In the genomic region with DNA sequence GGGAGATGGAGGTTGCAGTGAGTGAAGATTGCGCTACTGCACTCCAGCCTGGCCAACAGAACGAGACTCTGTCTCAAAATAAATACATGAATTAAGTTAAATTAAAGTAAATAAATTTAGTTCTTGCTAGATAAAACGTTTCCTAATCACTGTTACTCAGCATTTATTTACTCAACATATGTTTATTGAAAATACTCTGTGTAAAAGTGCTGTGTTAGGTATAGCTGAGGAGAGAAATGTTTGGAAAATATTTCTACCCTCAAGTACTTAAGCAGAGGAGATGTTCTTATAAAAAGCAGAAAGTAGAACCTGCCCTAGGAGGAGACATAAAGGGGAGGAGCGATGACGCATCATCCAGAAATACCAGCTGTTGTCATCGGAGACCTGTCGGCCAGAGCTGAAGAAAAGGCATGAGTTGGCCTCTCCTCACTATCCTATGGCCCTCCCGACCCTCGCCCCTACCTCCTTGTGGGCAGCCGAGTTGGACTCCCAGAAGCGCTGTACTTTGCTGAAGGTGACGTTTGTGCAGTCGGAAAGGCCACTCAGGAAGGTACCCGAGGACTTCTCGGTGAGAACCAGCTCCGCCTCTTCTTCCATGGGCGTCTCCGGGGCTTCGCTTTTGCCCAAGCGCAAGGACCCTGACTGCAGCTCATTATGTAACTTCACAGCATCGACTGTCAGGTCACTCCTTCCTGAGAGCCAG, we compare ENCODE assay signal across 8 cellular contexts. TPM values are rescaled to one million over a fixed set of nuclear protein-coding genes. Genes with fewer than 3 reads are reported as not detected.
DNase-seq lines count a peak whose midpoint lies in the region; ATAC-seq and TF ChIP-seq lines count a peak whose summit lies in the region.

No MANE protein-coding gene starts in this region.

- peaks cover 6% of the 10 kb centered on the region for H3K36me3 Mint-ChIP-seq in chondrocyte (ENCODE audit: low read depth)

- peak overlapping the region; percentile 91 for H3K4me3 Mint-ChIP-seq in chondrocyte (ENCODE audit: unreplicated experiment)

- peak overlapping the region; percentile 0 for H3K4me3 ChIP-seq in lower leg skin (ENCODE audit: low read depth, poor library complexity, severe bottlenecking)
- peak overlapping the region; percentile 70 for H3K4me3 ChIP-seq in suprapubic skin

- DNase-seq in GF-D8 (lab: John Stamatoyannopoulos, UW) (peak; percentile 35), HuH-7.5 (ENCODE audit: low spot score) (peak; percentile 43), SW 1271 (lab: John Stamatoyannopoulos, UW) (peak; percentile 28 to 67), chondrocyte (ENCODE audit: low spot score) (no peak), lower leg skin (ENCODE audit: low spot score in 2 of 2) (no peak), suprapubic skin (ENCODE audit: low spot score in 2 of 2) (no peak), GM19240 (ENCODE audit: insufficient read length, low spot score) (no peak)

- no peaks in the 10 kb centered on the region for H3K27me3 Mint-ChIP-seq in chondrocyte (ENCODE audit: low read depth)

- intact Hi-C loops in lower leg skin (cut with DNase I; ENCODE audit: low total_unique reads), result no loop called here

- H3K36me3 ChIP-seq in suprapubic skin, result peaks cover 24% of the 10 kb centered on the region

- H3K4me1 ChIP-seq in suprapubic skin, result peaks cover 13% of the 10 kb centered on the region

- TF ChIP-seq CTCF in chondrocyte (IDR thresholded peaks at IDR 0.05) (no peak), lower leg skin (IDR thresholded peaks at IDR 0.05) (no peak), suprapubic skin (IDR thresholded peaks at IDR 0.05) (no peak)

- no peaks in the 10 kb centered on the region for H3K9me3 ChIP-seq in suprapubic skin

- no peak for ATAC-seq in HG02852 (IDR thresholded peaks at IDR 0.05; ENCODE audit: unreplicated experiment)

- TF ChIP-seq POLR2A in lower leg skin (IDR thresholded peaks at IDR 0.05), result no peak
- no peak for TF ChIP-seq POLR2A in suprapubic skin (IDR thresholded peaks at IDR 0.05)

- peaks cover 13% of the 10 kb centered on the region for H3K4me1 Mint-ChIP-seq in chondrocyte (ENCODE audit: low read depth)

- H3K27me3 ChIP-seq in suprapubic skin, result no peaks in the 10 kb centered on the region

- peak overlapping the region; percentile 98 for H3K27ac Mint-ChIP-seq in chondrocyte (ENCODE audit: unreplicated experiment)

- H3K27ac ChIP-seq in suprapubic skin, result peak overlapping the region; percentile 65

- no peak for TF ChIP-seq EP300 in suprapubic skin (IDR thresholded peaks at IDR 0.05)

- 39 to 40% methylated on average over 21 of the region's 21 CpGs for WGBS in lower leg skin, 2 donors
- 34% methylated on average over 21 of the region's 21 CpGs for WGBS in suprapubic skin

- H3K9me3 Mint-ChIP-seq in chondrocyte (ENCODE audit: low read depth), result no peaks in the 10 kb centered on the region

RNA-seq across cellular contexts. Expression of gene RRP12, which starts 1.1 kb away (rescaled TPM):
- total RNA-seq in chondrocyte (22.1 to 42.8 TPM (median 28.3 TPM) in 3 replicates), lower leg skin (10 to 100 TPM; 14.6 to 30.9 (median 22.6) TPM), suprapubic skin (10 to 100 TPM; 24.5 to 49.3 (median 48.6) TPM)

RNA-seq across cellular contexts. Expression of gene PGAM1, which starts 26.0 kb away (rescaled TPM):
- 304 to 334 TPM (median 324 TPM) in 3 replicates for total RNA-seq in chondrocyte
- 100 to 1,000 TPM; 151 to 289 (median 240) TPM for total RNA-seq in lower leg skin
- 100 to 1,000 TPM; 106 to 238 (median 209) TPM for total RNA-seq in suprapubic skin

RNA-seq across cellular contexts. Expression of gene EXOSC1, which starts 45.8 kb away (rescaled TPM):
- 28.6 to 41.2 TPM (median 28.7 TPM) in 3 replicates for total RNA-seq in chondrocyte
- total RNA-seq in lower leg skin, result 10 to 100 TPM; 13.9 to 33.0 (median 26.2) TPM
- 10 to 100 TPM; 24.0 to 35.1 (median 28.5) TPM for total RNA-seq in suprapubic skin

RNA-seq across cellular contexts. Expression of gene ZDHHC16, which starts 46.0 kb away (rescaled TPM):
- total RNA-seq in chondrocyte (50.4 to 64.8 TPM (median 53.0 TPM) in 3 replicates), lower leg skin (10 to 100 TPM; 12.1 to 21.8 (median 16.1) TPM), suprapubic skin (10 to 100 TPM; 24.5 to 35.8 (median 28.2) TPM)

Comparison
In these comparisons a context has a peak if more than half of its experiments do, and no peak if none do; other contexts are left out.
1. DNase-seq: peak in GF-D8 (single experiment), HuH-7.5 (single experiment) and SW 1271 (2 of 2); none in chondrocyte (single experiment), lower leg skin (0 of 2), suprapubic skin (0 of 2) and GM19240 (single experiment).